26 cellular contexts compared by ENCODE assay signal in the genomic region with DNA sequence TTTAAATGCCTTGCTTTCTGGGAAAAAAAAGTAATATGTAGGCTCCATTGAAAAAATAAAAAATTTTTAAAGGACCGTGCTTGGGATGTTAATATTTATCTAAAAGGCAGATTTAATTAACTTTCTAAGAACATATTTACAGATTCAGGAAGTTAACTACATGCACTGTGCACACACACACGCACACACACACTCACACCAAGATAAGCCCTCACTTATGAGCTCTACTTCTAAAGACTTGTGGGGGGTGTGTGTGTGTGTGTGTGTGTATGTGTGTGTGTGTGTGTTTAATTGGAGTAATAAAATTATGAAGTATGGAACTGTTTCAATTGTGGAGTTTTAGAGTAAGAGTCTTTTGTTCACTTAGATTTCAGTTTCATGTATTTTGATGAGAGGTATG.
DNase-seq lines count a peak whose midpoint lies in the region; ATAC-seq, FAIRE-seq and TF ChIP-seq lines count a peak whose summit lies in the region.
"Had no signal": no experiment of that assay in that cellular context is flagged by ENCODE, and none has a peak within 500 bp of the region (broad histone marks: within the 10 kb centered on the region; RNA-seq: fewer than 3 reads in every experiment).

No MANE protein-coding gene starts in this region.

- CTCF ChIA-PET in activated naive CD4-positive, alpha-beta T cell treated with anti-CD3 and anti-CD28 coated beads for 36 hours (lab: Charles Lee) = no interaction called here

- intact Hi-C loops in mucosa of descending colon (cut with DNase I, micrococcal nuclease) = no loop called here
- intact Hi-C loops in activated naive CD4-positive, alpha-beta T cell treated with anti-CD3 and anti-CD28 coated beads for 36 hours (cut with micrococcal nuclease) = no loop called here

- ATAC-seq in GM21423 (IDR thresholded peaks at IDR 0.05; ENCODE audit: unreplicated experiment) (peak; percentile 51), HG03354 (IDR thresholded peaks at IDR 0.05; ENCODE audit: poor library complexity, severe bottlenecking, unreplicated experiment) (peak; percentile 66), mucosa of descending colon (peak; percentile 36), HG03135 (IDR thresholded peaks at IDR 0.05; ENCODE audit: unreplicated experiment) (no peak), omental fat pad (ENCODE audit: low FRiP score) (no peak), GM19395 (IDR thresholded peaks at IDR 0.05; ENCODE audit: unreplicated experiment) (no peak)
- ATAC-seq: activated CD8-positive, alpha-beta T cell treated with anti-CD3 and anti-CD28 coated beads, Interleukin-2, amount 10 ng/mL, durations not matched to agents 7 days and 5 days; GM12878; heart left ventricle; left lobe of liver; natural killer cell had no signal

- H3K4me1 Mint-ChIP-seq in activated naive CD4-positive, alpha-beta T cell treated with anti-CD3 and anti-CD28 coated beads for 36 hours (ENCODE audit: low read depth) = no peaks in the 10 kb centered on the region
- H3K4me1 Mint-ChIP-seq: natural killer cell had no signal

- peak; percentile 15 for FAIRE-seq in GM18507 (lab: Jason Lieb, UNC)
- FAIRE-seq: GM12878, pancreas had no signal

- H3K36me3 ChIP-seq in mucosa of descending colon (ENCODE audit: low read depth) = no peaks in the 10 kb centered on the region
- H3K36me3 ChIP-seq: heart left ventricle, pancreas, right atrium auricular region, uterus had no signal

- no peaks in the 10 kb centered on the region for H3K36me3 Mint-ChIP-seq in activated naive CD4-positive, alpha-beta T cell treated with anti-CD3 and anti-CD28 coated beads for 36 hours (ENCODE audit: low read depth)
- H3K36me3 Mint-ChIP-seq: natural killer cell had no signal

- no peak overlapping the region for H3K27ac Mint-ChIP-seq in activated naive CD4-positive, alpha-beta T cell treated with anti-CD3 and anti-CD28 coated beads for 36 hours
- H3K27ac Mint-ChIP-seq: activated CD8-positive, alpha-beta T cell treated with anti-CD3 and anti-CD28 coated beads, Interleukin-2, amount 10 ng/mL, durations not matched to agents 7 days and 5 days; natural killer cell had no signal

- DNase-seq in GM18507 (ENCODE audit: extremely low spot score, insufficient read length, low read depth) (no peak), mucosa of descending colon (peak in 1 of 3 donors; percentile 10), omental fat pad (ENCODE audit: low spot score) (no peak)
- DNase-seq in activated naive CD4-positive, alpha-beta T cell treated with anti-CD3 and anti-CD28 coated beads for 36 hours = no peak
- DNase-seq: activated CD8-positive, alpha-beta T cell treated with anti-CD3 and anti-CD28 coated beads, Interleukin-2, amount 10 ng/mL, durations not matched to agents 7 days and 5 days; activated effector memory CD4-positive, alpha-beta T cell treated with anti-CD3 and anti-CD28 coated beads, Interleukin-2, amount 50 U/mL, for 16 hours; Caco-2; DND-41; H9; heart left ventricle; midbrain; natural killer cell; NCI-H1092; NCI-H226; RPMI8226; stimulated activated CD4-positive, alpha-beta T cell treated with anti-CD3 and anti-CD28 coated beads, Interleukin-4, amount 100 ng/mL, for 1 hour; stimulated activated naive CD4-positive, alpha-beta T cell; uterus had no signal

- H3K4me3 Mint-ChIP-seq in activated naive CD4-positive, alpha-beta T cell treated with anti-CD3 and anti-CD28 coated beads for 36 hours = no peak overlapping the region
- H3K4me3 Mint-ChIP-seq: activated CD8-positive, alpha-beta T cell treated with anti-CD3 and anti-CD28 coated beads, Interleukin-2, amount 10 ng/mL, durations not matched to agents 7 days and 5 days; H9; natural killer cell had no signal

- no peak overlapping the region for H3K4me3 ChIP-seq in mucosa of descending colon
- H3K4me3 ChIP-seq: GM12878, heart left ventricle, pancreas, right atrium auricular region, uterus had no signal

- TF ChIP-seq CTCF in mucosa of descending colon (IDR thresholded peaks at IDR 0.05) (no peak), omental fat pad (IDR thresholded peaks at IDR 0.05) (no peak)

- H3K9me3 ChIP-seq in mucosa of descending colon = no peaks in the 10 kb centered on the region
- H3K9me3 ChIP-seq: Caco-2, heart left ventricle, pancreas, right atrium auricular region, uterus had no signal

- peaks cover 3% of the 10 kb centered on the region for H3K27me3 Mint-ChIP-seq in activated naive CD4-positive, alpha-beta T cell treated with anti-CD3 and anti-CD28 coated beads for 36 hours (ENCODE audit: low read depth)

- H3K4me1 ChIP-seq in mucosa of descending colon (ENCODE audit: low read depth) = no peaks in the 10 kb centered on the region
- H3K4me1 ChIP-seq: Caco-2, pancreas, right atrium auricular region, uterus had no signal

- H3K9me3 Mint-ChIP-seq in activated naive CD4-positive, alpha-beta T cell treated with anti-CD3 and anti-CD28 coated beads for 36 hours = no peaks in the 10 kb centered on the region
- H3K9me3 Mint-ChIP-seq: H9 had no signal

Comparison
In these comparisons a context has a peak if more than half of its experiments do, and no peak if none do; other contexts are left out.
1. ATAC-seq: peak in GM21423 (single experiment), HG03354 (single experiment) and mucosa of descending colon (single experiment); none in HG03135 (single experiment), omental fat pad (single experiment) and GM19395 (single experiment).